Comparison of ENCODE assay signal across 1 cellular context in genomic region chr12:49293056-49293956, GRCh38.
TF ChIP-seq lines count a peak whose summit lies in the region.

No MANE protein-coding gene starts in this region.

TF ChIP-seq in H1, 55 proteins besides CTCF, POLR2A, EP300 and RAD21:
- TF ChIP-seq GABPA (IDR thresholded peaks at IDR 0.05; ENCODE audit: borderline replicate concordance, insufficient read depth, low read length) (0 out of 2 replicates have a peak, but pooled peaks have one; percentile 33), RBBP5 (IDR thresholded peaks at IDR 0.05; ENCODE audit: borderline replicate concordance, low read depth, low read length) (no peak), SIN3A (conservative IDR thresholded peaks at IDR 0.05 in 1 of 2, IDR thresholded peaks at IDR 0.05 in 1 of 2; ENCODE audit: low read depth in 1 of 2, low read length in 2 of 2) (peak in 1 of 2 experiments; percentile 16; a peak in 1 of 4 replicates)
